1 cellular context compared by ENCODE assay signal in the genomic region with DNA sequence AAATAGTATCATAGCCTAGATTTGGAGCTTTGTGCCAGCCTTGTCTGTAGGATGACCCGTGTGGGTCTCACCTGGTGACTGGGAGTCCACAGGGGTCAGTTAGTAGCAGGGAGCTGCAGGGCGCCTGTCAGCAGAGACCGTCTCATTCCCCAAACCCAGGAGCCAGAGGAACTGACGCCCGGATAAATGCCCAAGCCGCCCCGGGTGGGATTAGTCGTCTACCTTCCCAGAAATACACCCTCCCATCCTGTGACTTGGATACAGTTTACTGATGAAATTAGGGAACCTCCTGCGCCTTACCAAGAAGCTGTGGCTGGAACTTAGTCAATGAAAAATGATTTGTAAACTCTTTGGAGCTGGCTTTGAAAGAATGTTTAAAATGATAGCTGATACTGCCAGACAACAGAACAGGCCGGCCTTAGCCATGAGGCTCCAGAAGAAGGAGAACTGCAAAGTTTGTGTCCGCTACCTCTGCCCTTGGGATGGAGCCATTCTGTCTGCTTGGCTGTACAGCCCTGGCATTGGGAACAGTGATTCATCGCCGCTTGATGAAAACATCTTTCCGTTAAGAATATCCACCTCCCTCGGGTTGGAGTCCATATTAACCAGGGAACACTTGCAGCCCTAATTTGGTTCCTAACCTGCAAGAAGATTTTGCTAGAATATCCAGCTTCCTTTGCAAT.
TF ChIP-seq lines count a peak whose summit lies in the region.

No MANE protein-coding gene starts in this region.

TF ChIP-seq in SK-N-SH, 30 proteins besides CTCF, POLR2A, EP300 and RAD21 (continued from another document):
- no peak for TF ChIP-seq MEF2A (IDR thresholded peaks at IDR 0.05; ENCODE audit: borderline replicate concordance, low read depth)
- TF ChIP-seq, protein P1, sequence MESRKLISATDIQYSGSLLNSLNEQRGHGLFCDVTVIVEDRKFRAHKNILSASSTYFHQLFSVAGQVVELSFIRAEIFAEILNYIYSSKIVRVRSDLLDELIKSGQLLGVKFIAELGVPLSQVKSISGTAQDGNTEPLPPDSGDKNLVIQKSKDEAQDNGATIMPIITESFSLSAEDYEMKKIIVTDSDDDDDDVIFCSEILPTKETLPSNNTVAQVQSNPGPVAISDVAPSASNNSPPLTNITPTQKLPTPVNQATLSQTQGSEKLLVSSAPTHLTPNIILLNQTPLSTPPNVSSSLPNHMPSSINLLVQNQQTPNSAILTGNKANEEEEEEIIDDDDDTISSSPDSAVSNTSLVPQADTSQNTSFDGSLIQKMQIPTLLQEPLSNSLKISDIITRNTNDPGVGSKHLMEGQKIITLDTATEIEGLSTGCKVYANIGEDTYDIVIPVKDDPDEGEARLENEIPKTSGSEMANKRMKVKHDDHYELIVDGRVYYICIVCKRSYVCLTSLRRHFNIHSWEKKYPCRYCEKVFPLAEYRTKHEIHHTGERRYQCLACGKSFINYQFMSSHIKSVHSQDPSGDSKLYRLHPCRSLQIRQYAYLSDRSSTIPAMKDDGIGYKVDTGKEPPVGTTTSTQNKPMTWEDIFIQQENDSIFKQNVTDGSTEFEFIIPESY (IDR thresholded peaks at IDR 0.05; ENCODE audit: borderline replicate concordance, low read depth): no peak
- no peak for TF ChIP-seq PBX3 (IDR thresholded peaks at IDR 0.05)
- TF ChIP-seq YY1 (IDR thresholded peaks at IDR 0.05; ENCODE audit: low read depth): no peak
- TF ChIP-seq TCF12 (IDR thresholded peaks at IDR 0.05): no peak
- no peak for TF ChIP-seq GATA2 (CRISPR knock-in tag; IDR thresholded peaks at IDR 0.05)
- TF ChIP-seq RFX5 (IDR thresholded peaks at IDR 0.05; ENCODE audit: low read length): no peak
